Comparison of ENCODE assay signal across 1 cellular context in genomic region chr19:18591735-18592385, GRCh38.
TF ChIP-seq lines count a peak whose summit lies in the region.

No MANE protein-coding gene starts in this region.

TF ChIP-seq in SK-N-SH treated with all-trans-retinoic acid at 6 μM for 48 hours, 23 proteins besides CTCF, POLR2A, EP300 and RAD21 (continued from another document):
- TF ChIP-seq TSHZ2 (CRISPR knock-in tag; IDR thresholded peaks at IDR 0.05), result no peak
- no peak for TF ChIP-seq RARB (CRISPR knock-in tag; IDR thresholded peaks at IDR 0.05)
- peak; percentile 71; the same call in 1 of the 2 replicates for TF ChIP-seq TCF4 (CRISPR knock-in tag; IDR thresholded peaks at IDR 0.05; ENCODE audit: borderline replicate concordance)
- no peak for TF ChIP-seq SNAI2 (CRISPR knock-in tag; IDR thresholded peaks at IDR 0.05)
- no peak for TF ChIP-seq TOX (CRISPR knock-in tag; IDR thresholded peaks at IDR 0.05; ENCODE audit: borderline replicate concordance)
TF ChIP-seq in SK-N-SH treated with all-trans-retinoic acid at 6 μM for 48 hours: peak in this region for 1.
